ENCODE assay signal across 20 cellular contexts in the genomic region with DNA sequence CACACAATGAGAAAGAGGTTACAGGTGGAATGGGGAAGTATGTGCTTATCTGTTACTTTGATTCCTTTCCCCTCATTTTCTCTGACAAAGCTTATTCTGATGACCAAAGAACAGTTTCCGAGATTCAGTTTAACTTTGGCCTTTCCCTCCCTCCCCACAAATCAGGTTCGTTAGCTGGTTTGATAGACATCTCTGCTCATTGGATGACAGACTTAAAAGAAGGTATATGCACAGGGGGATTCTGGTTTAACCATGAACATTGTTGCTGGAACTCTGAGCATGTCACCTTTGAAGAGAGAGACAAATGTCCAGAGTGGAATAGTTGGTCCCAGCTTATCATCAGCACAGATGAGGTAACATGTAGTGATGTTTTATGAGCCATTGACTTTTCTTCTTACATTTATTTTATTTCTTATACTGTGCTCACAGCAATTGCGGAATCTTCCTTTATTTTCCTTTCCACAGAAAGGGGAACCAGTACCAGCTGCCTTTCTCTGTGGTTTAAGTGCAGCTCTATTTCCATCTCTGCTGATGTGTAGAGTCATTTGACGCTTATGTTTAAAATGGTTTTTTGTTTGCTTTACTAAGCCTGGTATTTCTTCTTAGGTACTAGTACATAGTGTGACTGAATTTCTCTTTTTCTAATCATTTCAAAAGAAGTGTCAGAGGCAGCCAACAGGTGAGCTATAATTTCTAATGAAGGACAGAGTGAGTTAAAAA.
A peak's percentile ranks its signal among the peaks of the same experiment; 100 is the strongest.
DNase-seq lines count a peak whose midpoint lies in the region; ATAC-seq lines count a peak whose summit lies in the region.
"Had no signal": no experiment of that assay in that cellular context is flagged by ENCODE, and none has a peak within 500 bp of the region (broad histone marks: within the 10 kb centered on the region; RNA-seq: fewer than 3 reads in every experiment).

No MANE protein-coding gene starts in this region.

- ATAC-seq in GM18870 (IDR thresholded peaks at IDR 0.05; ENCODE audit: unreplicated experiment), result peak; percentile 65
- peak; percentile 64 for ATAC-seq in HG02981 (IDR thresholded peaks at IDR 0.05; ENCODE audit: unreplicated experiment)
- no peak for ATAC-seq in GM18517 (IDR thresholded peaks at IDR 0.05; ENCODE audit: unreplicated experiment)
- ATAC-seq in left lobe of liver, result no peak
- ATAC-seq: activated CD8-positive, alpha-beta T cell treated with anti-CD3 and anti-CD28 coated beads for 36 hours; Panc1; SK-N-SH treated with all-trans-retinoic acid at 6 μM for 48 hours had no signal

- peak; percentile 21 to 37 for DNase-seq in AML-193 (lab: John Stamatoyannopoulos, UW)
- peak; percentile 72 for DNase-seq in NOMO-1 treated with DMSO at 0.1 percent for 48 hours (lab: John Stamatoyannopoulos, UW; ENCODE audit: unreplicated experiment)
- DNase-seq in superior temporal gyrus (ENCODE audit: extremely low spot score), result no peak
- no peak for DNase-seq in foreskin melanocyte
- no peak for DNase-seq in left lobe of liver (ENCODE audit: low spot score)
- DNase-seq: activated CD8-positive, alpha-beta T cell treated with anti-CD3 and anti-CD28 coated beads for 36 hours; CD4-positive, alpha-beta T cell; DMS79 treated with DMSO at 0.1 percent for 48 hours; head of caudate nucleus; midbrain; NCI-H146; NCI-H446 treated with DMSO at 0.1 percent for 48 hours; retina; stimulated activated CD4-positive, alpha-beta T cell treated with anti-CD3 and anti-CD28 coated beads, Interleukin-15, amount 100 ng/mL, for 24 hours; uterus had no signal

Comparison
In these comparisons a context has a peak if more than half of its experiments do, and no peak if none do; other contexts are left out.
1. DNase-seq: peak in AML-193 (2 of 2) and NOMO-1 treated with DMSO at 0.1 percent for 48 hours (single experiment); none in superior temporal gyrus (single experiment), foreskin melanocyte (single experiment) and left lobe of liver (single experiment).
2. ATAC-seq: peak in GM18870 (single experiment) and HG02981 (single experiment); none in GM18517 (single experiment) and left lobe of liver (single experiment).